ENCODE assay signal across 1 cellular context in the genomic region with DNA sequence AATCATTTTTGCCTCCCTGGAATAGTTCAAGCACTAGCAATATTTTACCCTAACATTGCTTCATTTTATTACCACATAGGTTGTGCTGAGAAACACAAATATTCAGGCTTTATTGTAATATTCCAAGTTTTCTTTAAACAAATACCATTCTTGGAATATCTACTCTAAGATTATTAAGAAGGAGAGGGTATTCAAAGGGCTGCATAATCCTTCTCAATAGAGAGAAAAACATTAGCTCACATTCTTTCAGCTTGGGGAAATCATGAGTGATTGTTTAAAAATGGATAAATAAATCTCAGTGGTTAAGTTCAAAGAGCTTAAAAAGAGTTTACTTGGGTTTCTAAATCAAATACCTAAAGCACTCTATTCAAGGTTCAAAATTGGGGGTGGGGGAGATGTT.
TF ChIP-seq lines count a peak whose summit lies in the region.

No MANE protein-coding gene starts in this region.

TF ChIP-seq in HepG2, 621 proteins besides CTCF, POLR2A, EP300 and RAD21 (continued from another document):
- no peak for TF ChIP-seq ZBTB4 (CRISPR knock-in tag; IDR thresholded peaks at IDR 0.05; ENCODE audit: borderline replicate concordance)
